ENCODE assay signal across 9 cellular contexts in genomic region chr6:40466986-40467584, GRCh38.
"Had no signal": no experiment of that assay in that cellular context is flagged by ENCODE, and none has a peak within 500 bp of the region (broad histone marks: within the 10 kb centered on the region; RNA-seq: fewer than 3 reads in every experiment).

No MANE protein-coding gene starts in this region.

- H3K4me1 ChIP-seq: HAP-1 had no signal

- H3K4me1 Mint-ChIP-seq: IgD-negative memory B cell had no signal

- H3K36me3 ChIP-seq: HAP-1 had no signal

- H3K36me3 Mint-ChIP-seq: IgD-negative memory B cell had no signal

- H3K27ac Mint-ChIP-seq: IgD-negative memory B cell had no signal

- H3K27ac ChIP-seq: GM23248, KMS-11 had no signal

- H3K4me3 ChIP-seq: GM23248, HAP-1 had no signal

- DNase-seq: GM23248, GOT3, H7, KBM-7 had no signal

- H3K9me3 ChIP-seq: HAP-1 had no signal

- H3K9me3 Mint-ChIP-seq: IgD-negative memory B cell had no signal

- FAIRE-seq: HTR-8/SVneo had no signal

- ATAC-seq: HCT116 had no signal
